21 cellular contexts compared by ENCODE assay signal in genomic region chr6:7747901-7748504, GRCh38.
"Had no signal": no experiment of that assay in that cellular context is flagged by ENCODE, and none has a peak within 500 bp of the region (broad histone marks: within the 10 kb centered on the region; RNA-seq: fewer than 3 reads in every experiment).

No MANE protein-coding gene starts in this region.

- DNase-seq: colonic mucosa; cortex of kidney; effector CD8-positive, alpha-beta T cell; effector memory CD8-positive, alpha-beta T cell; endodermal cell; erythroblast; esophagus squamous epithelium; foreskin fibroblast; foreskin melanocyte; gastrocnemius medialis; glutamatergic neuron; head of caudate nucleus; heart right ventricle; hippocampal formation; left cardiac atrium; left lung; left ventricle myocardium superior; lower lobe of right lung; mesenchymal stem cell; mucosa of descending colon had no signal

- H3K36me3 ChIP-seq: colonic mucosa, esophagus squamous epithelium, gastrocnemius medialis, heart right ventricle, left lung, lower lobe of right lung had no signal

- H3K4me1 ChIP-seq: colonic mucosa, esophagus squamous epithelium, gastrocnemius medialis, heart right ventricle, left lung, lower lobe of right lung had no signal

- H3K27ac ChIP-seq: colonic mucosa, epithelial cell of prostate, esophagus squamous epithelium, gastrocnemius medialis, heart right ventricle, left lung, lower lobe of right lung had no signal

- H3K9me3 ChIP-seq: colonic mucosa, esophagus squamous epithelium, gastrocnemius medialis, heart right ventricle, left lung, lower lobe of right lung, mucosa of descending colon had no signal

- H3K27me3 ChIP-seq: colonic mucosa, gastrocnemius medialis had no signal

- H3K4me3 ChIP-seq: colonic mucosa, esophagus squamous epithelium, gastrocnemius medialis, heart right ventricle, left lung, lower lobe of right lung, mucosa of descending colon had no signal
